Comparison of ENCODE assay signal across 16 cellular contexts in the genomic region with DNA sequence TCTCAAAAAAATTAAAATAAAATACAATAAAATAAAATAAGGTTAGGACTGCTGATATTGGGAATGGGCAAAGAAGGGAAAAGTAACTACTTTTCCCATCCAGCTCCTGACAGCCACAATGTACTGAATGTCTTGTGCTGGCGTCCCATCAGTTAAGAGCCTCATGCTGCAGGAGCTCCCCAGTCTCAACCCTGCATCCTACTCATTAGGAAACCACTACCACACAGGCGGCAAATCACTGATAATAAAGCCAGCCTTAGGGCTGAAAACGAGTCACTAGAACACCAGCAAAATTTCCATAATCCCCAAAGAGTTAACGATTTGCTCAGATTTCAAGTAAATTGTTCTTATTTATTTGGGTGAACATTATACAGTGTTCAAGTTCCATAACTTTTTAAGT. TPM values are rescaled to one million over a fixed set of nuclear protein-coding genes. Genes with fewer than 3 reads are reported as not detected.
DNase-seq lines count a peak whose midpoint lies in the region; ATAC-seq and TF ChIP-seq lines count a peak whose summit lies in the region.
"Had no signal": no experiment of that assay in that cellular context is flagged by ENCODE, and none has a peak within 500 bp of the region (broad histone marks: within the 10 kb centered on the region; RNA-seq: fewer than 3 reads in every experiment).

No MANE protein-coding gene starts in this region.

- peaks cover 77% of the 10 kb centered on the region for H3K36me3 Mint-ChIP-seq in WTC11

- H3K4me1 Mint-ChIP-seq in WTC11: peaks cover 54% of the 10 kb centered on the region

- H3K4me1 ChIP-seq in heart left ventricle (peaks cover 12 to 79% (median 62%) of the 10 kb centered on the region in 12 donors), iPS-18a (ENCODE audit: control insufficient read depth, low read depth, low read length) (peaks cover 25% of the 10 kb centered on the region), skeletal muscle tissue (ENCODE audit: control insufficient read depth in 3 of 3, insufficient read depth in 3 of 3, low read length in 3 of 3) (peaks cover 47 to 62% (median 56%) of the 10 kb centered on the region in 3 donors)

- H3K27me3 ChIP-seq in heart left ventricle (no peaks in the 10 kb centered on the region), iPS-18a (ENCODE audit: control insufficient read depth, insufficient read depth, low read length) (no peaks in the 10 kb centered on the region), skeletal muscle tissue (ENCODE audit: control insufficient read depth in 3 of 3, insufficient read depth in 3 of 3, low read length in 3 of 3) (no peaks in the 10 kb centered on the region)
- H3K27me3 ChIP-seq: Peyer's patch had no signal

- TF ChIP-seq CTCF in heart left ventricle (IDR thresholded peaks at IDR 0.05) (no peak), WTC11 (IDR thresholded peaks at IDR 0.05) (no peak)

- DNase-seq in heart left ventricle (no peak), Right ventricle myocardium inferior (ENCODE audit: missing footprints) (no peak), WTC11 (ENCODE audit: low spot score) (no peak), dedifferentiated amniotic fluid mesenchymal stem cell (ENCODE audit: extremely low spot score) (no peak), NCI-H128 (lab: John Stamatoyannopoulos, UW; ENCODE audit: unreplicated experiment) (no peak), AG20443 (ENCODE audit: low spot score) (no peak)
- DNase-seq: activated CD4-positive, alpha-beta memory T cell treated with anti-CD3 and anti-CD28 coated beads for 36 hours; CD4-positive, CD25-positive, alpha-beta regulatory T cell; naive B cell; NCI-H1694; Peyer's patch had no signal

- H3K4me3 ChIP-seq in heart left ventricle (peak overlapping the region in 7 of 12 donors; percentile 9 to 31 (median 18)), iPS-18a (ENCODE audit: low read length) (peak overlapping the region; percentile 7), skeletal muscle tissue (ENCODE audit: low read length in 3 of 3) (peak overlapping the region in 2 of 3 donors; percentile 12 to 15)
- H3K4me3 ChIP-seq: Peyer's patch had no signal

- CTCF ChIA-PET in WTC11 (lab: Charles Lee): interaction anchor here (1.4 kb wide), 1 partner anchor 37 kb away, joined by 3 read pairs; no protein-coding TSS in a partner anchor

- H3K9me3 Mint-ChIP-seq in WTC11: peaks cover 13% of the 10 kb centered on the region
- H3K9me3 Mint-ChIP-seq: activated CD4-positive, alpha-beta memory T cell treated with anti-CD3 and anti-CD28 coated beads for 36 hours; activated T-helper 1 cell treated with anti-CD3 and anti-CD28 coated beads, Interleukin-12 subunit alpha, Interleukin-12 subunit beta, Interleukin-2, Interleukin-4 antibody, amounts not matched to agents 30 ng/mL and 10 ng/mL and 1 ng/mL, durations not matched to agents 14 hours and 24 hours and 36 hours; naive B cell; stimulated activated memory B cell treated with anti-CD40 and anti-IgM and Interleukin-4, amounts not matched to agents 10 μg/mL and 1 μg/mL and 100 μg/mL, for 72 hours had no signal

- H3K27ac ChIP-seq in heart left ventricle: peak overlapping the region; percentile 4 to 100 (median 68)
- H3K27ac ChIP-seq in iPS-18a (ENCODE audit: low read length): no peak overlapping the region
- H3K27ac ChIP-seq in skeletal muscle tissue (ENCODE audit: low read depth, low read length): peak overlapping the region; percentile 20
- H3K27ac ChIP-seq: Peyer's patch had no signal

- 54 to 68% (median 63%) methylated on average over 4 of the region's 4 CpGs for WGBS in heart left ventricle, 4 donors

- ATAC-seq in heart left ventricle (peak in 1 of 4 donors; percentile 22), Right ventricle myocardium inferior (no peak), WTC11 (no peak)
- ATAC-seq: stimulated activated memory B cell treated with anti-CD40 and anti-IgM and Interleukin-4, amounts not matched to agents 10 μg/mL and 1 μg/mL and 100 μg/mL, for 72 hours had no signal

- no peaks in the 10 kb centered on the region for H3K9me3 ChIP-seq in heart left ventricle
- no peaks in the 10 kb centered on the region for H3K9me3 ChIP-seq in iPS-18a (ENCODE audit: control insufficient read depth, low read depth, low read length)
- no peaks in the 10 kb centered on the region for H3K9me3 ChIP-seq in skeletal muscle tissue (ENCODE audit: control insufficient read depth in 3 of 3, low read length in 3 of 3)
- H3K9me3 ChIP-seq: Peyer's patch had no signal

- H3K27ac Mint-ChIP-seq in WTC11: peak overlapping the region; percentile 19; the same call in 1 of the 2 replicates
- H3K27ac Mint-ChIP-seq: activated CD4-positive, alpha-beta memory T cell treated with anti-CD3 and anti-CD28 coated beads for 36 hours; activated T-helper 1 cell treated with anti-CD3 and anti-CD28 coated beads, Interleukin-12 subunit alpha, Interleukin-12 subunit beta, Interleukin-2, Interleukin-4 antibody, amounts not matched to agents 30 ng/mL and 10 ng/mL and 1 ng/mL, durations not matched to agents 14 hours and 24 hours and 36 hours; naive B cell; stimulated activated memory B cell treated with anti-CD40 and anti-IgM and Interleukin-4, amounts not matched to agents 10 μg/mL and 1 μg/mL and 100 μg/mL, for 72 hours had no signal

- TF ChIP-seq POLR2A in heart left ventricle (IDR thresholded peaks at IDR 0.05): no peak

- H3K9ac ChIP-seq in iPS-18a (ENCODE audit: low read length) (no peak overlapping the region), skeletal muscle tissue (ENCODE audit: low read depth in 1 of 3, low read length in 3 of 3) (no peak overlapping the region)

- H3K36me3 ChIP-seq in heart left ventricle: peaks cover 0 to 40% (median 22%) of the 10 kb centered on the region in 9 donors
- H3K36me3 ChIP-seq in iPS-18a (ENCODE audit: control insufficient read depth, low read depth, low read length): peaks cover 48% of the 10 kb centered on the region
- peaks cover 0 to 10% (median 9%) of the 10 kb centered on the region in 3 donors for H3K36me3 ChIP-seq in skeletal muscle tissue (ENCODE audit: control insufficient read depth in 3 of 3, insufficient read depth in 3 of 3, low read length in 3 of 3)

- POLR2A ChIA-PET in WTC11 (lab: Charles Lee): interaction anchor here (0.8 to 1.5 kb wide), 2 partner anchors 36 to 378 kb away, joined by 7 to 8 read pairs; no protein-coding TSS in a partner anchor

- no peaks in the 10 kb centered on the region for H3K27me3 Mint-ChIP-seq in WTC11 (ENCODE audit: low read depth)
- H3K27me3 Mint-ChIP-seq: activated CD4-positive, alpha-beta memory T cell treated with anti-CD3 and anti-CD28 coated beads for 36 hours; CD4-positive, CD25-positive, alpha-beta regulatory T cell; naive B cell; progenitor cell of endocrine pancreas; stimulated activated memory B cell treated with anti-CD40 and anti-IgM and Interleukin-4, amounts not matched to agents 10 μg/mL and 1 μg/mL and 100 μg/mL, for 72 hours had no signal

- peak overlapping the region; percentile 96; the same call in 1 of the 2 replicates for H3K4me3 Mint-ChIP-seq in WTC11
- H3K4me3 Mint-ChIP-seq: activated CD4-positive, alpha-beta memory T cell treated with anti-CD3 and anti-CD28 coated beads for 36 hours; activated T-helper 1 cell treated with anti-CD3 and anti-CD28 coated beads, Interleukin-12 subunit alpha, Interleukin-12 subunit beta, Interleukin-2, Interleukin-4 antibody, amounts not matched to agents 30 ng/mL and 10 ng/mL and 1 ng/mL, durations not matched to agents 14 hours and 24 hours and 36 hours; stimulated activated memory B cell treated with anti-CD40 and anti-IgM and Interleukin-4, amounts not matched to agents 10 μg/mL and 1 μg/mL and 100 μg/mL, for 72 hours had no signal

- intact Hi-C loops in heart left ventricle (cut with DNase I): no loop called here
- intact Hi-C loops in Right ventricle myocardium inferior (cut with DNase I): loop anchor here (10.0 kb wide), 1 partner anchor 50 kb away; a partner anchor contains a TSS

TF ChIP-seq in WTC11, 78 proteins besides CTCF, POLR2A, EP300 and RAD21 (continues in another document):
- TF ChIP-seq PRRX2 (CRISPR knock-in tag; IDR thresholded peaks at IDR 0.05) (no peak), GABPB1 (CRISPR knock-in tag; IDR thresholded peaks at IDR 0.05) (no peak), ELF4 (CRISPR knock-in tag; IDR thresholded peaks at IDR 0.05; ENCODE audit: low read depth) (no peak), CREB1 (CRISPR knock-in tag; IDR thresholded peaks at IDR 0.05) (no peak), IRF2 (CRISPR knock-in tag; IDR thresholded peaks at IDR 0.05; ENCODE audit: borderline replicate concordance, low read depth) (no peak)
- TF ChIP-seq, protein P1, sequence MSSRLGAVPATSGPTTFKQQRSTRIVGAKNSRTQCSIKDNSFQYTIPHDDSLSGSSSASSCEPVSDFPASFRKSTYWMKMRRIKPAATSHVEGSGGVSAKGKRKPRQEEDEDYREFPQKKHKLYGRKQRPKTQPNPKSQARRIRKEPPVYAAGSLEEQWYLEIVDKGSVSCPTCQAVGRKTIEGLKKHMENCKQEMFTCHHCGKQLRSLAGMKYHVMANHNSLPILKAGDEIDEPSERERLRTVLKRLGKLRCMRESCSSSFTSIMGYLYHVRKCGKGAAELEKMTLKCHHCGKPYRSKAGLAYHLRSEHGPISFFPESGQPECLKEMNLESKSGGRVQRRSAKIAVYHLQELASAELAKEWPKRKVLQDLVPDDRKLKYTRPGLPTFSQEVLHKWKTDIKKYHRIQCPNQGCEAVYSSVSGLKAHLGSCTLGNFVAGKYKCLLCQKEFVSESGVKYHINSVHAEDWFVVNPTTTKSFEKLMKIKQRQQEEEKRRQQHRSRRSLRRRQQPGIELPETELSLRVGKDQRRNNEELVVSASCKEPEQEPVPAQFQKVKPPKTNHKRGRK (CRISPR knock-in tag; IDR thresholded peaks at IDR 0.05; ENCODE audit: borderline replicate concordance): no peak

RNA-seq across cellular contexts. Expression of a gene that starts 4.3 kb away (rescaled TPM):
- total RNA-seq in heart left ventricle (100 to 1,000 TPM; 141 to 282 (median 196) TPM), Right ventricle myocardium inferior (243 TPM), WTC11 (2021) (192 to 201 TPM (median 200 TPM) in 3 replicates), skeletal muscle tissue (86.1 TPM)
- 100 to 1,000 TPM in 1 of 2 donors, 10 to 100 TPM in 1; 85.5 to 186 TPM for polyA plus RNA-seq in heart left ventricle

RNA-seq across cellular contexts. Expression of a gene that starts 52.0 kb away (rescaled TPM):
- total RNA-seq in heart left ventricle: 1,000 to 10,000 TPM in 8 of 9 donors, 100 to 1,000 TPM in 1; 822 to 5,278 (median 1,968) TPM
- 1,000 to 10,000 TPM; 2,695 to 3,131 TPM for polyA plus RNA-seq in heart left ventricle
- 3,139 TPM for total RNA-seq in Right ventricle myocardium inferior
- 202 to 299 TPM (median 285 TPM) in 3 replicates for total RNA-seq in WTC11 (2021)
- 80.4 TPM for total RNA-seq in skeletal muscle tissue

RNA-seq across cellular contexts. Expression of a gene that starts 55.0 kb away (rescaled TPM):
- total RNA-seq in heart left ventricle: 1 to 10 TPM in 1 of 9 donors, under 1 TPM in 8; 0.23 to 1.2 (median 0.67) TPM
- 1 to 10 TPM; 1.1 to 1.6 TPM for polyA plus RNA-seq in heart left ventricle
- total RNA-seq in Right ventricle myocardium inferior: 1.3 TPM
- total RNA-seq in WTC11 (2021): 18.1 to 27.9 TPM (median 24.4 TPM) in 3 replicates
- total RNA-seq in skeletal muscle tissue: 1.0 TPM
- total RNA-seq: CD4-positive, CD25-positive, alpha-beta regulatory T cell had no signal
